ENCODE assay signal across 13 cellular contexts in genomic region chr15:71806452-71806931, GRCh38. TPM values are rescaled to one million over a fixed set of nuclear protein-coding genes. Genes with fewer than 3 reads are reported as not detected.
A peak's percentile ranks its signal among the peaks of the same experiment; 100 is the strongest.
DNase-seq lines count a peak whose midpoint lies in the region; ATAC-seq, FAIRE-seq and TF ChIP-seq lines count a peak whose summit lies in the region.
"Had no signal": no experiment of that assay in that cellular context is flagged by ENCODE, and none has a peak within 500 bp of the region (broad histone marks: within the 10 kb centered on the region; RNA-seq: fewer than 3 reads in every experiment).

No MANE protein-coding gene starts in this region.

- no peaks in the 10 kb centered on the region for H3K27me3 ChIP-seq in AG04450 (ENCODE audit: control insufficient read depth, insufficient read depth, low read length)
- no peaks in the 10 kb centered on the region for H3K27me3 ChIP-seq in uterus
- H3K27me3 ChIP-seq: vagina had no signal

- no peak for ATAC-seq in WTC11
- no peak for ATAC-seq in GM19467 (IDR thresholded peaks at IDR 0.05; ENCODE audit: unreplicated experiment)
- ATAC-seq: gastroesophageal sphincter had no signal

- CTCF ChIA-PET in AG04450 (lab: Charles Lee): interaction anchor here (1.5 kb wide), 1 partner anchor 26 kb away, joined by 7 read pairs; no protein-coding TSS in a partner anchor
- CTCF ChIA-PET in WTC11 (lab: Charles Lee): interaction anchor here (0.9 to 3.9 kb wide), 6 partner anchors 22 to 350 kb away, joined by 3 to 21 read pairs (median 4); no protein-coding TSS in a partner anchor

- no peak for TF ChIP-seq CTCF in AG04450 (IDR thresholded peaks at IDR 0.05; ENCODE audit: low read depth, low read length)
- TF ChIP-seq CTCF in WTC11 (IDR thresholded peaks at IDR 0.05): no peak
- TF ChIP-seq CTCF in uterus (IDR thresholded peaks at IDR 0.05): no peak

- H3K27ac ChIP-seq in AG04450 (ENCODE audit: low read depth, low read length) (peak overlapping the region; percentile 31), uterus (no peak overlapping the region)
- H3K27ac ChIP-seq: gastroesophageal sphincter, vagina had no signal

- DNase-seq in AG04450 (ENCODE audit: low read depth, low spot score) (no peak), HTR-8/SVneo (ENCODE audit: insufficient read length, low spot score) (peak; percentile 71), WTC11 (ENCODE audit: low spot score) (no peak), iris pigment epithelial cell (ENCODE audit: low read depth) (peak; percentile 61), uterus (no peak), NOMO-1 treated with DMSO at 0.1 percent for 48 hours (lab: John Stamatoyannopoulos, UW; ENCODE audit: unreplicated experiment) (no peak), AG08395 (ENCODE audit: low spot score) (no peak)
- DNase-seq: C1 segment of cervical spinal cord had no signal

- H3K36me3 Mint-ChIP-seq in WTC11: no peaks in the 10 kb centered on the region
- H3K36me3 Mint-ChIP-seq: activated naive CD4-positive, alpha-beta T cell treated with anti-CD3 and anti-CD28 coated beads, Interleukin-2, amount 50 U/mL, for 24 hours had no signal

- POLR2A ChIA-PET in AG04450 (lab: Yijun Ruan, JAX) (no interaction called here), WTC11 (lab: Charles Lee) (no interaction called here)

- H3K4me1 Mint-ChIP-seq in WTC11: peaks cover 48% of the 10 kb centered on the region
- H3K4me1 Mint-ChIP-seq: activated naive CD4-positive, alpha-beta T cell treated with anti-CD3 and anti-CD28 coated beads, Interleukin-2, amount 50 U/mL, for 24 hours had no signal

- no peak for TF ChIP-seq POLR2A in uterus (IDR thresholded peaks at IDR 0.05)

- FAIRE-seq in HTR-8/SVneo (lab: Jason Lieb, UNC): peak; percentile 72

- no peaks in the 10 kb centered on the region for H3K4me1 ChIP-seq in uterus
- H3K4me1 ChIP-seq: vagina had no signal

- no peak overlapping the region for H3K4me3 ChIP-seq in AG04450 (ENCODE audit: low read depth, low read length)
- no peak overlapping the region for H3K4me3 ChIP-seq in uterus
- H3K4me3 ChIP-seq: gastroesophageal sphincter, vagina had no signal

- H3K9me3 ChIP-seq in AG04450 (ENCODE audit: control insufficient read depth, insufficient read depth, low read length) (peaks cover 3% of the 10 kb centered on the region; the same call in 1 of the 2 replicates), uterus (no peaks in the 10 kb centered on the region)
- H3K9me3 ChIP-seq: gastroesophageal sphincter, vagina had no signal

- peak overlapping the region; percentile 87; the same call in 1 of the 2 replicates for H3K27ac Mint-ChIP-seq in WTC11
- H3K27ac Mint-ChIP-seq: activated naive CD4-positive, alpha-beta T cell treated with anti-CD3 and anti-CD28 coated beads, Interleukin-2, amount 50 U/mL, for 24 hours had no signal

- no peaks in the 10 kb centered on the region for H3K9me3 Mint-ChIP-seq in WTC11
- H3K9me3 Mint-ChIP-seq: activated naive CD4-positive, alpha-beta T cell treated with anti-CD3 and anti-CD28 coated beads, Interleukin-2, amount 50 U/mL, for 24 hours had no signal

- H3K4me3 Mint-ChIP-seq in WTC11: peak overlapping the region; percentile 60
- H3K4me3 Mint-ChIP-seq: activated naive CD4-positive, alpha-beta T cell treated with anti-CD3 and anti-CD28 coated beads, Interleukin-2, amount 50 U/mL, for 24 hours had no signal

- no peaks in the 10 kb centered on the region for H3K36me3 ChIP-seq in uterus
- H3K36me3 ChIP-seq: gastroesophageal sphincter, vagina had no signal

- intact Hi-C loops in uterus (cut with DNase I; ENCODE audit: low total_unique reads): loop anchor here (10.0 kb wide), 1 partner anchor 362 kb away; no protein-coding TSS in a partner anchor

- no peaks in the 10 kb centered on the region; the same call in 1 of the 2 replicates for H3K27me3 Mint-ChIP-seq in WTC11 (ENCODE audit: low read depth)

TF ChIP-seq in WTC11, 78 proteins besides CTCF, POLR2A, EP300 and RAD21:
- TF ChIP-seq, protein P1, sequence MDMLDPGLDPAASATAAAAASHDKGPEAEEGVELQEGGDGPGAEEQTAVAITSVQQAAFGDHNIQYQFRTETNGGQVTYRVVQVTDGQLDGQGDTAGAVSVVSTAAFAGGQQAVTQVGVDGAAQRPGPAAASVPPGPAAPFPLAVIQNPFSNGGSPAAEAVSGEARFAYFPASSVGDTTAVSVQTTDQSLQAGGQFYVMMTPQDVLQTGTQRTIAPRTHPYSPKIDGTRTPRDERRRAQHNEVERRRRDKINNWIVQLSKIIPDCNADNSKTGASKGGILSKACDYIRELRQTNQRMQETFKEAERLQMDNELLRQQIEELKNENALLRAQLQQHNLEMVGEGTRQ (CRISPR knock-in tag; IDR thresholded peaks at IDR 0.05): peak; percentile 23; the same call in 1 of the 2 replicates
- no peak for TF ChIP-seq SOX15 (CRISPR knock-in tag; IDR thresholded peaks at IDR 0.05)

RNA-seq across cellular contexts. Expression of gene NR2E3, which starts 3.9 kb away (rescaled TPM):
- 0.16 and 0.29 TPM in 2 replicates for polyA plus RNA-seq in AG04450 (2011; rRNA removed)
- polyA minus RNA-seq in AG04450 (2011; rRNA and poly(A)+ RNA removed): 0.60 and 0.70 TPM in 2 replicates
- 0.57 to 1.4 TPM (median 0.80 TPM) in 3 replicates for total RNA-seq in WTC11 (2021)
- under 1 TPM in 1 of 4 donors, not detected in 3; 0.41 TPM for total RNA-seq in uterus
- total RNA-seq: gastroesophageal sphincter had no signal
- polyA plus RNA-seq: neural cell had no signal

Comparison
In these comparisons a context has a peak if more than half of its experiments do, and no peak if none do; other contexts are left out.
1. DNase-seq: peak in HTR-8/SVneo (single experiment) and iris pigment epithelial cell (single experiment); none in AG04450 (single experiment), WTC11 (single experiment), uterus (0 of 2), NOMO-1 treated with DMSO at 0.1 percent for 48 hours (single experiment) and AG08395 (single experiment).